24 cellular contexts compared by ENCODE assay signal in the genomic region with DNA sequence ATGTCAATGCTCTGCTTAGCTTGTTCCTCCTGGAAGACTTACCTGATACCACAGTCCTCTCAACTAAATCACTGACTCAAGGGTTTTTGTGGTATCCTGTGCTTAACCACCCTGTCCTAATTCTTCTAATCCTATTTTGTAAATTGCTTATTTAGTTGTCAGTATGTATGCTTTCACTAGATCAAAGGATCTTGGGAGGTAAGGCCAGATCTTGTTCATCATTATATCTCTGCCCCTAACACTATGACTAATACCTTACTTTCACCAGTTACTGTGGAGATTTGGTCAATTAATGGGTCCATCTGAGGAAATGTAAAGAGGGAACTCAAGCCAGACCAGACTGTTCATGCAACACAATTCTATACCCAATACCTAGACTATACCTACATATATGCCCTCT.
"Had no signal": no experiment of that assay in that cellular context is flagged by ENCODE, and none has a peak within 500 bp of the region (broad histone marks: within the 10 kb centered on the region; RNA-seq: fewer than 3 reads in every experiment).

No MANE protein-coding gene starts in this region.

- DNase-seq: dorsolateral prefrontal cortex; effector CD4-positive, alpha-beta T cell; hypothalamus; immature natural killer cell; islet precursor cell; kidney glomerular epithelial cell; left colon; left ventricle myocardium inferior; lower lobe of right lung; mucosa of descending colon; naive thymus-derived CD4-positive, alpha-beta T cell; stimulated activated CD4-positive, alpha-beta T cell treated with anti-CD3 and anti-CD28 coated beads, Interleukin-2, amount 100 ng/mL, for 24 hours; stimulated activated CD4-positive, alpha-beta T cell treated with anti-CD3 and anti-CD28 coated beads, Interleukin-4, amount 100 ng/mL, for 24 hours; stimulated activated naive CD4-positive, alpha-beta T cell treated with Interleukin-2 at 50 U/mL for 16 hours; stomach; tibial artery; upper lobe of left lung had no signal

- FAIRE-seq: colon, frontal cortex, urothelium cell line had no signal

- H3K36me3 ChIP-seq: left ventricle myocardium inferior, lower lobe of right lung, neural progenitor cell, right atrium auricular region, stomach, tibial artery, upper lobe of left lung had no signal

- H3K4me2 ChIP-seq: neural progenitor cell had no signal

- H3K4me3 ChIP-seq: dorsolateral prefrontal cortex, left ventricle myocardium inferior, lower lobe of right lung, mucosa of descending colon, neural progenitor cell, right atrium auricular region, stomach, tibial artery, upper lobe of left lung had no signal

- H3K4me1 ChIP-seq: left ventricle myocardium inferior, lower lobe of right lung, neural progenitor cell, parathyroid adenoma, right atrium auricular region, stomach, upper lobe of left lung had no signal

- H3K9ac ChIP-seq: neural progenitor cell, parathyroid adenoma had no signal

- H2AFZ ChIP-seq: neural progenitor cell, parathyroid adenoma had no signal

- H3K79me2 ChIP-seq: parathyroid adenoma had no signal

- H3K27me3 ChIP-seq: dorsolateral prefrontal cortex, neural progenitor cell, right atrium auricular region, stomach, tibial artery, upper lobe of left lung had no signal

- ATAC-seq: left colon; lower lobe of right lung; mucosa of descending colon; naive thymus-derived CD4-positive, alpha-beta T cell; stimulated activated effector memory CD8-positive, alpha-beta T cell treated with anti-CD3 and anti-CD28 coated beads, Interleukin-12 subunit alpha, Interleukin-12 subunit beta, amount 100 ng/mL, for 72 hours had no signal

- H3K27ac ChIP-seq: dorsolateral prefrontal cortex, left ventricle myocardium inferior, lower lobe of right lung, neural progenitor cell, parathyroid adenoma, right atrium auricular region, stomach, tibial artery, upper lobe of left lung had no signal

- H3K9me3 ChIP-seq: left ventricle myocardium inferior, lower lobe of right lung, mucosa of descending colon, right atrium auricular region, stomach, tibial artery, upper lobe of left lung had no signal
